10 cellular contexts compared by ENCODE assay signal in genomic region chr15:32855942-32856341, GRCh38.
DNase-seq lines count a peak whose midpoint lies in the region; ATAC-seq and TF ChIP-seq lines count a peak whose summit lies in the region.
"Had no signal": no experiment of that assay in that cellular context is flagged by ENCODE, and none has a peak within 500 bp of the region (broad histone marks: within the 10 kb centered on the region; RNA-seq: fewer than 3 reads in every experiment).

No MANE protein-coding gene starts in this region.

- H4K20me1 ChIP-seq in MM.1S (ENCODE audit: insufficient read depth, low read length), result no peaks in the 10 kb centered on the region

- no peaks in the 10 kb centered on the region for H3K27me3 ChIP-seq in MM.1S (replicated peaks; ENCODE audit: insufficient read depth, low read length)

- no peaks in the 10 kb centered on the region; the same call in 1 of the 2 replicates for H3K36me3 ChIP-seq in MM.1S (replicated peaks; ENCODE audit: insufficient read depth, low read length)

- H3K4me3 ChIP-seq in skeletal muscle cell (ENCODE audit: low read depth, low read length) (no peak overlapping the region), MM.1S (ENCODE audit: low read length) (no peak overlapping the region)

- H3K4me2 ChIP-seq in MM.1S (ENCODE audit: low read depth, low read length), result no peak overlapping the region

- peaks cover 7% of the 10 kb centered on the region for H3K4me1 ChIP-seq in MM.1S (ENCODE audit: low read length)

- ATAC-seq in SK-N-SH treated with all-trans-retinoic acid at 6 μM for 48 hours (peak; percentile 88), GM18498 (IDR thresholded peaks at IDR 0.05; ENCODE audit: unreplicated experiment) (no peak)
- ATAC-seq: activated CD8-positive, alpha-beta T cell treated with anti-CD3 and anti-CD28 coated beads, Interleukin-2, amount 10 ng/mL, durations not matched to agents 7 days and 5 days had no signal

- H3K9me3 ChIP-seq in MM.1S (replicated peaks; ENCODE audit: insufficient read depth, low read length), result no peaks in the 10 kb centered on the region

- 0 out of 2 replicates have a peak, but pooled peaks cover 3% of the 10 kb centered on the region for H3F3A ChIP-seq in MM.1S (ENCODE audit: insufficient read depth, low read length)

- TF ChIP-seq CTCF in MM.1S (IDR thresholded peaks at IDR 0.05; ENCODE audit: low read length), result no peak

- no peak overlapping the region for H3K9ac ChIP-seq in MM.1S (ENCODE audit: low read length)

- H3K27ac ChIP-seq in substantia nigra (ENCODE audit: low read depth, low read length, poor library complexity, severe bottlenecking) (no peak overlapping the region), MM.1S (ENCODE audit: low read length) (no peak overlapping the region)

- no peaks in the 10 kb centered on the region for H3K9me2 ChIP-seq in MM.1S (replicated peaks; ENCODE audit: insufficient read depth, low read length)

- no peaks in the 10 kb centered on the region for H3K79me2 ChIP-seq in MM.1S (ENCODE audit: low read length)

- H2AFZ ChIP-seq in MM.1S (ENCODE audit: low read length), result no peak overlapping the region

- DNase-seq in H4 (ENCODE audit: low spot score) (peak; percentile 97), glomerular endothelial cell (ENCODE audit: extremely low read depth, low read depth, low spot score) (peak; percentile 91), skeletal muscle cell (ENCODE audit: low read depth) (peak; percentile 98), substantia nigra (lab: John Stamatoyannopoulos, UW) (no peak), MM.1S (no peak)
- no peak for DNase-seq in activated T-cell treated with anti-CD3 and anti-CD28 coated beads, Interleukin-2, amount 50 U/mL, for 48 hours
- DNase-seq: activated CD8-positive, alpha-beta T cell treated with anti-CD3 and anti-CD28 coated beads, Interleukin-2, amount 10 ng/mL, durations not matched to agents 7 days and 5 days; glutamatergic neuron had no signal

TF ChIP-seq in SK-N-SH treated with all-trans-retinoic acid at 6 μM for 48 hours, 23 proteins besides CTCF, POLR2A, EP300 and RAD21:
- peak; percentile 43; the same call in 1 of the 2 replicates for TF ChIP-seq ZFP3 (CRISPR knock-in tag; IDR thresholded peaks at IDR 0.05)
- TF ChIP-seq ZFP30 (CRISPR knock-in tag; IDR thresholded peaks at IDR 0.05), result no peak
- TF ChIP-seq CSDC2 (CRISPR knock-in tag; IDR thresholded peaks at IDR 0.05), result peak; percentile 81; the same call in 1 of the 2 replicates
- TF ChIP-seq ISL1 (CRISPR knock-in tag; IDR thresholded peaks at IDR 0.05), result peak; percentile 51

Comparison
In these comparisons a context has a peak if more than half of its experiments do, and no peak if none do; other contexts are left out.
1. DNase-seq: peak in H4 (single experiment), glomerular endothelial cell (single experiment) and skeletal muscle cell (single experiment); none in activated T-cell treated with anti-CD3 and anti-CD28 coated beads, Interleukin-2, amount 50 U/mL, for 48 hours (0 of 2), substantia nigra (0 of 49) and MM.1S (single experiment).